29 cellular contexts compared by ENCODE assay signal in genomic region chr4:58543465-58543864, GRCh38.
A peak's percentile ranks its signal among the peaks of the same experiment; 100 is the strongest.
DNase-seq lines count a peak whose midpoint lies in the region; ATAC-seq and TF ChIP-seq lines count a peak whose summit lies in the region.
"Had no signal": no experiment of that assay in that cellular context is flagged by ENCODE, and none has a peak within 500 bp of the region (broad histone marks: within the 10 kb centered on the region; RNA-seq: fewer than 3 reads in every experiment).

No MANE protein-coding gene starts in this region.

- H3K27me3 ChIP-seq in neural cell (ENCODE audit: insufficient read depth, low read depth, low read length) = no peaks in the 10 kb centered on the region
- no peaks in the 10 kb centered on the region for H3K27me3 ChIP-seq in A673 (replicated peaks; ENCODE audit: insufficient read depth, low read depth, low read length, poor library complexity)
- H3K27me3 ChIP-seq in gastroesophageal sphincter = no peaks in the 10 kb centered on the region
- H3K27me3 ChIP-seq: BE2C; BLaER1; BLaER1 treated with 17β-estradiol and CSF1 and Interleukin-3, amounts not matched to agents 10 nM and 100 nM had no signal

- 76 to 100% methylated on average over 1 of the region's 1 CpG for WGBS in gastroesophageal sphincter (ENCODE audit: low coverage in 1 of 2), 2 donors

- H3K79me2 ChIP-seq in neural cell (replicated peaks; ENCODE audit: insufficient read depth, low read length) = no peaks in the 10 kb centered on the region

- TF ChIP-seq CTCF in neural cell (IDR thresholded peaks at IDR 0.05; ENCODE audit: poor library complexity, severe bottlenecking) (no peak), A673 (conservative IDR thresholded peaks at IDR 0.05; ENCODE audit: low read depth, low read length) (no peak), gastroesophageal sphincter (IDR thresholded peaks at IDR 0.05) (no peak)

- no TSS peak for BruUV-seq in A673 (replicated peaks; lab: Mats Ljungman, UMichigan)

- H3K36me3 ChIP-seq in neural cell (ENCODE audit: insufficient read depth, low read length) = no peaks in the 10 kb centered on the region
- H3K36me3 ChIP-seq in A673 (ENCODE audit: insufficient read depth, low read length, poor library complexity, severe bottlenecking) = no peaks in the 10 kb centered on the region
- H3K36me3 ChIP-seq in gastroesophageal sphincter = no peaks in the 10 kb centered on the region
- H3K36me3 ChIP-seq: BE2C; BLaER1; BLaER1 treated with 17β-estradiol and CSF1 and Interleukin-3, amounts not matched to agents 10 nM and 100 nM had no signal

- no peaks in the 10 kb centered on the region for H3F3A ChIP-seq in neural cell (ENCODE audit: insufficient read depth, low read length, poor library complexity, severe bottlenecking)

- no peak for TF ChIP-seq RAD21 in neural cell (conservative IDR thresholded peaks at IDR 0.05)

- H3K4me2 ChIP-seq in neural cell (ENCODE audit: low read length) = no peak overlapping the region
- H3K4me2 ChIP-seq: A549; BLaER1; BLaER1 treated with 17β-estradiol and CSF1 and Interleukin-3, amounts not matched to agents 10 nM and 100 nM had no signal

- H3K9me2 ChIP-seq in neural cell (ENCODE audit: insufficient read depth, low read length) = no peaks in the 10 kb centered on the region

- H3K4me1 ChIP-seq in A673 (ENCODE audit: insufficient read depth, low read length, poor library complexity, severe bottlenecking) (no peaks in the 10 kb centered on the region), gastroesophageal sphincter (no peaks in the 10 kb centered on the region)
- H3K4me1 ChIP-seq: A549; BE2C; BLaER1; BLaER1 treated with 17β-estradiol and CSF1 and Interleukin-3, amounts not matched to agents 10 nM and 100 nM; Caco-2 had no signal

- ATAC-seq in gastroesophageal sphincter = no peak
- ATAC-seq: A549; CD8-positive, alpha-beta T cell had no signal

- no peak for TF ChIP-seq POLR2A in gastroesophageal sphincter (IDR thresholded peaks at IDR 0.05)

- H3K9me3 ChIP-seq in neural cell (ENCODE audit: low read length) (no peaks in the 10 kb centered on the region), A673 (ENCODE audit: low read depth, low read length, poor library complexity, severe bottlenecking) (no peaks in the 10 kb centered on the region), gastroesophageal sphincter (no peaks in the 10 kb centered on the region)
- H3K9me3 ChIP-seq: A549; BE2C; BLaER1; BLaER1 treated with 17β-estradiol and CSF1 and Interleukin-3, amounts not matched to agents 10 nM and 100 nM; Caco-2 had no signal

- DNase-seq in putamen (ENCODE audit: low spot score) = peak; percentile 33
- DNase-seq in A673 (ENCODE audit: low spot score) = no peak
- DNase-seq: 8988T; ACHN; AML-193; BE2C; C1 segment of cervical spinal cord; Caco-2; Calu3; CD4-positive, alpha-beta memory T cell; CD4-positive, alpha-beta T cell; CD4-positive, CD25-positive, alpha-beta regulatory T cell; CD8-positive, alpha-beta memory T cell; CD8-positive, alpha-beta T cell; COR-L47; DMS 273 treated with DMSO at 0.1 percent for 48 hours; DMS153; DMS53; DMS79; DMS79 treated with DMSO at 0.1 percent for 48 hours; DND-41; EL had no signal

- CTCF ChIA-PET in A673 (lab: Charles Lee) = no interaction called here

- POLR2A ChIA-PET in A673 (lab: Charles Lee; ENCODE audit: low non-redundant PET) = no interaction called here

- peak overlapping the region; percentile 6 for H3K27ac ChIP-seq in neural cell (ENCODE audit: low read length)
- H3K27ac ChIP-seq in A673 (ENCODE audit: low read depth, low read length, poor library complexity, severe bottlenecking) = no peak overlapping the region
- no peak overlapping the region for H3K27ac ChIP-seq in gastroesophageal sphincter
- H3K27ac ChIP-seq: 22Rv1; A549; BLaER1; BLaER1 treated with 17β-estradiol and CSF1 and Interleukin-3, amounts not matched to agents 10 nM and 100 nM; C4-2B had no signal

- intact Hi-C loops in A673 (cut with micrococcal nuclease; ENCODE audit: unreplicated experiment) = no loop called here

- TF ChIP-seq EP300 in neural cell (conservative IDR thresholded peaks at IDR 0.05; ENCODE audit: poor library complexity, severe bottlenecking) (peak; percentile 85), gastroesophageal sphincter (IDR thresholded peaks at IDR 0.05) (no peak)

- H3K9ac ChIP-seq in neural cell (ENCODE audit: low read length) = no peak overlapping the region
- H3K9ac ChIP-seq: BLaER1; BLaER1 treated with 17β-estradiol and CSF1 and Interleukin-3, amounts not matched to agents 10 nM and 100 nM had no signal

- no peak overlapping the region for H3K4me3 ChIP-seq in neural cell (ENCODE audit: low read length)
- no peak overlapping the region for H3K4me3 ChIP-seq in A673 (ENCODE audit: low read depth, low read length, poor library complexity, severe bottlenecking)
- no peak overlapping the region for H3K4me3 ChIP-seq in gastroesophageal sphincter
- H3K4me3 ChIP-seq: A549; BLaER1; BLaER1 treated with 17β-estradiol and CSF1 and Interleukin-3, amounts not matched to agents 10 nM and 100 nM had no signal

- no peaks in the 10 kb centered on the region for H4K20me1 ChIP-seq in neural cell (ENCODE audit: insufficient read depth)
- H4K20me1 ChIP-seq: BLaER1; BLaER1 treated with 17β-estradiol and CSF1 and Interleukin-3, amounts not matched to agents 10 nM and 100 nM had no signal

- no peak overlapping the region for H2AFZ ChIP-seq in neural cell (ENCODE audit: low read depth, low read length)

TF ChIP-seq in neural cell, 6 proteins besides CTCF, POLR2A, EP300 and RAD21:
- no peak for TF ChIP-seq MXI1 (conservative IDR thresholded peaks at IDR 0.05; ENCODE audit: poor library complexity, severe bottlenecking)
- TF ChIP-seq POLR2AphosphoS5 (IDR thresholded peaks at IDR 0.05) = peak; percentile 64
- no peak for TF ChIP-seq SMC3 (conservative IDR thresholded peaks at IDR 0.05; ENCODE audit: poor library complexity)
- TF ChIP-seq REST (IDR thresholded peaks at IDR 0.05; ENCODE audit: borderline replicate concordance) = peak; percentile 17
- no peak for TF ChIP-seq TAF1 (IDR thresholded peaks at IDR 0.05; ENCODE audit: low read depth)
- no peak for TF ChIP-seq EZH2 (IDR thresholded peaks at IDR 0.05; ENCODE audit: borderline replicate concordance, insufficient read depth, low read length, poor library complexity, severe bottlenecking)
